Comparison of ENCODE assay signal across 12 cellular contexts in the genomic region with DNA sequence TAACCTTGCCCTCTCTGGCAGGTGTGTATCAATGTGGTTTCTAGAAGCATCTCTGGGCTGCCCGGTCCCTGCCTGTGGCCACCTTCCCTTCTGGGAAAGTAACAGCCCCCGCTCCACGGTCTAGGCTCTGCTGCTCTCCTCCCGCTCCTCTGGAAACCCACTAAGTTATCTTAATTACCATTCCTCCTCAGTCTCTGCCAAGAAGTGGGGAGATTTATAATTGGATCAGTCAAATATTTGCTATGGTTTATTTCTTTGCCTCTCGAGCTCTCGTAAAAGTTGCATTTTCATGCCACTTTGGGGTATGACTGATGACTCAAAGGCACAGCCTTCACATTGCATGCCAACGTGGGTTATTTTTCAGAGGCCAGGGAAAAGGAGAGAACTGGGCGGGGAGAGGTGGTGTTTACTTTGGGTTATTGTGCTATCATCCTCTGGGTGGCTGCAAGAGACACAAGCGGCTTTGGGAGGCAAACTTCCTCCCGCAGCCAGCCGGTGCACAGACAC.
DNase-seq lines count a peak whose midpoint lies in the region; ATAC-seq and TF ChIP-seq lines count a peak whose summit lies in the region.
"Had no signal": no experiment of that assay in that cellular context is flagged by ENCODE, and none has a peak within 500 bp of the region (broad histone marks: within the 10 kb centered on the region; RNA-seq: fewer than 3 reads in every experiment).

No MANE protein-coding gene starts in this region.

- POLR2A ChIA-PET in MCF 10A (lab: Yijun Ruan, JAX), result interaction anchor here (1.0 kb wide), 1 partner anchor 134 kb away, joined by 3 read pairs; no protein-coding TSS in a partner anchor

- no peaks in the 10 kb centered on the region for H3K27me3 Mint-ChIP-seq in MCF 10A (ENCODE audit: insufficient read depth, unreplicated experiment)

- ATAC-seq in upper lobe of right lung (peak; percentile 48), GM18511 (IDR thresholded peaks at IDR 0.05; ENCODE audit: unreplicated experiment) (no peak)

- no peak overlapping the region for H3K4me3 ChIP-seq in breast epithelium
- no peak overlapping the region for H3K4me3 ChIP-seq in upper lobe of right lung
- H3K4me3 ChIP-seq: testis had no signal

- CTCF ChIA-PET in MCF 10A (lab: Yijun Ruan, JAX), result interaction anchor here (0.6 to 3.3 kb wide), 7 partner anchors 9 to 999 kb away, joined by 3 to 16 read pairs (median 4); no protein-coding TSS in a partner anchor

- no peak overlapping the region for H3K27ac Mint-ChIP-seq in MCF 10A (ENCODE audit: low read depth, unreplicated experiment)
- H3K27ac Mint-ChIP-seq: CD4-positive, CD25-positive, alpha-beta regulatory T cell; T-helper 1 cell treated with Interleukin-12 subunit alpha and Interleukin-12 subunit beta and Interleukin-4 antibody, amounts not matched to agents 30 μg/mL and 1 μg/mL, for 36 hours had no signal

- H3K36me3 ChIP-seq in breast epithelium (no peaks in the 10 kb centered on the region), upper lobe of right lung (no peaks in the 10 kb centered on the region)

- TF ChIP-seq POLR2A in breast epithelium (IDR thresholded peaks at IDR 0.05), result no peak

- peaks cover 9% of the 10 kb centered on the region for H3K4me1 Mint-ChIP-seq in MCF 10A (ENCODE audit: insufficient read depth, unreplicated experiment)
- H3K4me1 Mint-ChIP-seq: CD4-positive, CD25-positive, alpha-beta regulatory T cell had no signal

- TF ChIP-seq CTCF in MCF 10A (IDR thresholded peaks at IDR 0.05; ENCODE audit: unreplicated experiment), result peak; percentile 5
- TF ChIP-seq CTCF in breast epithelium (IDR thresholded peaks at IDR 0.05), result no peak
- TF ChIP-seq CTCF in upper lobe of right lung (IDR thresholded peaks at IDR 0.05), result no peak

- no peaks in the 10 kb centered on the region for H3K9me3 Mint-ChIP-seq in MCF 10A (ENCODE audit: unreplicated experiment)
- H3K9me3 Mint-ChIP-seq: T-helper 1 cell treated with Interleukin-12 subunit alpha and Interleukin-12 subunit beta and Interleukin-4 antibody, amounts not matched to agents 30 μg/mL and 1 μg/mL, for 36 hours had no signal

- H3K36me3 Mint-ChIP-seq in MCF 10A (ENCODE audit: insufficient read depth, unreplicated experiment), result no peaks in the 10 kb centered on the region
- H3K36me3 Mint-ChIP-seq: CD4-positive, CD25-positive, alpha-beta regulatory T cell had no signal

- H3K4me3 Mint-ChIP-seq in MCF 10A (ENCODE audit: unreplicated experiment), result peak overlapping the region; percentile 22
- H3K4me3 Mint-ChIP-seq: CD4-positive, CD25-positive, alpha-beta regulatory T cell; T-helper 1 cell treated with Interleukin-12 subunit alpha and Interleukin-12 subunit beta and Interleukin-4 antibody, amounts not matched to agents 30 μg/mL and 1 μg/mL, for 36 hours had no signal

- H3K4me1 ChIP-seq in breast epithelium (no peaks in the 10 kb centered on the region), upper lobe of right lung (peaks cover 4% of the 10 kb centered on the region)
- H3K4me1 ChIP-seq: testis had no signal

- intact Hi-C loops in MCF 10A (cut with micrococcal nuclease) (no loop called here), breast epithelium (cut with DNase I; ENCODE audit: low total_unique reads) (no loop called here), upper lobe of right lung (cut with DNase I) (no loop called here)

- H3K9me3 ChIP-seq in breast epithelium, result no peaks in the 10 kb centered on the region
- no peaks in the 10 kb centered on the region for H3K9me3 ChIP-seq in upper lobe of right lung
- H3K9me3 ChIP-seq: testis had no signal

- no peaks in the 10 kb centered on the region for H3K27me3 ChIP-seq in breast epithelium
- H3K27me3 ChIP-seq in upper lobe of right lung, result no peaks in the 10 kb centered on the region
- H3K27me3 ChIP-seq: testis had no signal

- no TSS peak for BruUV-seq in MCF 10A (replicated peaks; lab: Mats Ljungman, UMichigan)

- DNase-seq in MCF 10A (ENCODE audit: unreplicated experiment) (peak; percentile 84), breast epithelium (ENCODE audit: low spot score in 2 of 2) (no peak), NCI-H774 (lab: John Stamatoyannopoulos, UW) (peak; percentile 15), glomerular visceral epithelial cell (ENCODE audit: extremely low spot score) (peak; percentile 76), upper lobe of right lung (no peak), NCI-H510A treated with DMSO at 0.1 percent for 48 hours (lab: John Stamatoyannopoulos, UW) (no peak), NCI-H1436 (lab: John Stamatoyannopoulos, UW) (no peak)
- DNase-seq: amygdala; CD4-positive, CD25-positive, alpha-beta regulatory T cell; testis had no signal

- no peak overlapping the region for H3K27ac ChIP-seq in breast epithelium
- no peak overlapping the region for H3K27ac ChIP-seq in upper lobe of right lung
- H3K27ac ChIP-seq: testis had no signal

Comparison
In these comparisons a context has a peak if more than half of its experiments do, and no peak if none do; other contexts are left out.
1. DNase-seq: peak in MCF 10A (single experiment), NCI-H774 (single experiment) and glomerular visceral epithelial cell (single experiment); none in breast epithelium (0 of 2), upper lobe of right lung (single experiment), NCI-H510A treated with DMSO at 0.1 percent for 48 hours (single experiment) and NCI-H1436 (single experiment).